20 cellular contexts compared by ENCODE assay signal in genomic region chr7:134034652-134035051, GRCh38.
"Had no signal": no experiment of that assay in that cellular context is flagged by ENCODE, and none has a peak within 500 bp of the region (broad histone marks: within the 10 kb centered on the region; RNA-seq: fewer than 3 reads in every experiment).

No MANE protein-coding gene starts in this region.

- FAIRE-seq: pancreas had no signal

- DNase-seq: activated CD4-positive, alpha-beta memory T cell treated with anti-CD3 and anti-CD28 coated beads for 36 hours; activated CD4-positive, alpha-beta T cell treated with anti-CD3 and anti-CD28 coated beads for 4 hours; activated CD4-positive, CD25-positive, alpha-beta regulatory T cell; activated effector memory CD4-positive, alpha-beta T cell treated with Interleukin-2 at 50 U/mL for 16 hours; activated naive CD4-positive, alpha-beta T cell treated with anti-CD3 and anti-CD28 coated beads for 36 hours; activated naive CD8-positive, alpha-beta T cell treated with anti-CD3 and anti-CD28 coated beads, Interleukin-2, amount 10 ng/mL, durations not matched to agents 7 days and 5 days; activated T-cell treated with anti-CD3 and anti-CD28 coated beads, Interleukin-2, amount 50 U/mL, for 48 hours; amygdala; cerebellar nuclear complex; heart right ventricle; islet precursor cell; left cardiac atrium; pancreas; right cardiac atrium; stimulated activated CD4-positive, alpha-beta T cell treated with anti-CD3 and anti-CD28 coated beads, Interleukin-12 subunit alpha, Interleukin-12 subunit beta, amount 100 ng/mL, for 4 hours; stimulated activated CD4-positive, alpha-beta T cell treated with anti-CD3 and anti-CD28 coated beads, Interleukin-4, amount 100 ng/mL, for 4 hours; stimulated activated naive CD8-positive, alpha-beta T cell treated with anti-CD3 and anti-CD28 coated beads, Interleukin-15, amount 100 ng/mL, for 72 hours; T1000; tibial artery had no signal

- H3K27me3 ChIP-seq: heart right ventricle, pancreas, tibial artery had no signal

- H3K27ac ChIP-seq: coronary artery, heart right ventricle, pancreas, tibial artery had no signal

- H3K36me3 ChIP-seq: heart right ventricle, pancreas, tibial artery had no signal

- H3K4me1 ChIP-seq: pancreas, tibial artery had no signal

- H3K9me3 ChIP-seq: heart right ventricle, pancreas, tibial artery had no signal

- ATAC-seq: heart right ventricle; left cardiac atrium; pancreas; right cardiac atrium; stimulated activated naive CD8-positive, alpha-beta T cell treated with anti-CD3 and anti-CD28 coated beads, Interleukin-15, amount 100 ng/mL, for 72 hours had no signal

- H3K4me3 ChIP-seq: coronary artery, heart right ventricle, pancreas, tibial artery had no signal
